ENCODE assay signal across 1 cellular context in genomic region chr14:101716956-101717662, GRCh38.
TF ChIP-seq lines count a peak whose summit lies in the region.

No MANE protein-coding gene starts in this region.

TF ChIP-seq in H1, 55 proteins besides CTCF, POLR2A, EP300 and RAD21:
- TF ChIP-seq PHF8 (conservative IDR thresholded peaks at IDR 0.05; ENCODE audit: low read depth, low read length): no peak
- peak; percentile 18; the same call in 1 of the 2 replicates for TF ChIP-seq MAX (IDR thresholded peaks at IDR 0.05)
